In the genomic region with DNA sequence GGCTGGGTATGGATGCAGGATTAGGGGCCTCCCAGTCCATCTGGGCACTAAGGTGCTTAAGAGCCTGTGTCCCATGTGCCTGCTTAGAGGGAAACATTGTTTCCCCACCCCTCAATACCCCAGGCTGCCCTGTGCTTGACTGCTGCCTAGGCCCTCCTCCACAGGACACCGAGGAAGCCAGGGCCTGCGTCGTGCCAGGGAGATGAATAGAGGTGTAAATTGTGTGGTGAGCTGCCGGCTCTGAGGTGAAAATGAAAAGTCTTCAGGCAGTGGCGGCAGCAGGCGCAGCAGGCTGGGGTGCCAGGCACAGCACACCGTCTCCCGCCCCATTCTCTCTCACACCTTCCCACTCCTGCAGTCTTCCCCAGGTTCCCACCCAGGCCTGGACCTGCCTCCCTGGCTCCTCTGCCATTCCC, we compare ENCODE assay signal across 24 cellular contexts.
"Had no signal": no experiment of that assay in that cellular context is flagged by ENCODE, and none has a peak within 500 bp of the region (broad histone marks: within the 10 kb centered on the region; RNA-seq: fewer than 3 reads in every experiment).

No MANE protein-coding gene starts in this region.

- H3K27ac ChIP-seq: neural progenitor cell, ovary, prostate gland, tibial artery had no signal

- H3K27me3 ChIP-seq: heart right ventricle, neural progenitor cell, ovary, spleen, tibial artery had no signal

- H3K4me1 Mint-ChIP-seq: neural progenitor cell had no signal

- ATAC-seq: heart right ventricle, left lobe of liver, WTC11 had no signal

- H3K27ac Mint-ChIP-seq: activated naive CD8-positive, alpha-beta T cell treated with anti-CD3 and anti-CD28 coated beads, Interleukin-2, amount 10 ng/mL, durations not matched to agents 7 days and 5 days; activated T-helper 2 cell treated with anti-CD3 and anti-CD28 coated beads, Interferon-gamma antibody, Interleukin-2, Interleukin-4, amounts not matched to agents 10 μg/mL and 5 μg/mL and 100 μg/mL, durations not matched to agents 14 hours and 24 hours and 36 hours; neural progenitor cell; WTC11 had no signal

- H3K36me3 ChIP-seq: neural progenitor cell, ovary, prostate gland had no signal

- H3K27me3 Mint-ChIP-seq: activated naive CD8-positive, alpha-beta T cell treated with anti-CD3 and anti-CD28 coated beads, Interleukin-2, amount 10 ng/mL, durations not matched to agents 7 days and 5 days; naive B cell had no signal

- H3K4me1 ChIP-seq: prostate gland, tibial artery had no signal

- H3K4me3 Mint-ChIP-seq: activated naive CD8-positive, alpha-beta T cell treated with anti-CD3 and anti-CD28 coated beads, Interleukin-2, amount 10 ng/mL, durations not matched to agents 7 days and 5 days; naive B cell; neural progenitor cell; WTC11 had no signal

- H3K9me3 Mint-ChIP-seq: activated naive CD8-positive, alpha-beta T cell treated with anti-CD3 and anti-CD28 coated beads, Interleukin-2, amount 10 ng/mL, durations not matched to agents 7 days and 5 days; activated T-helper 2 cell treated with anti-CD3 and anti-CD28 coated beads, Interferon-gamma antibody, Interleukin-2, Interleukin-4, amounts not matched to agents 10 μg/mL and 5 μg/mL and 100 μg/mL, durations not matched to agents 14 hours and 24 hours and 36 hours; naive B cell; neural progenitor cell; WTC11 had no signal

- H3K4me3 ChIP-seq: heart right ventricle, lung, neural progenitor cell, ovary, prostate gland, spleen, tibial artery had no signal

- H3K36me3 Mint-ChIP-seq: WTC11 had no signal

- DNase-seq: activated naive CD4-positive, alpha-beta T cell treated with Interleukin-2 at 50 U/mL for 16 hours; activated naive CD8-positive, alpha-beta T cell treated with anti-CD3 and anti-CD28 coated beads, Interleukin-2, amount 10 ng/mL, durations not matched to agents 7 days and 5 days; activated T-cell treated with anti-CD3 and anti-CD28 coated beads, Interleukin-2, amount 50 U/mL, for 1 hour; amniotic stem cell; cerebellar nuclear complex; cortex of kidney; erythroblast; foreskin fibroblast; heart right ventricle; kidney; naive B cell; ovary; spleen; stimulated activated CD4-positive, alpha-beta T cell treated with anti-CD3 and anti-CD28 coated beads, Interleukin-4, amount 100 ng/mL, for 1 hour; stimulated activated naive CD4-positive, alpha-beta T cell treated with Interleukin-2 at 50 U/mL for 16 hours; T-helper 1 cell; T-helper 9 cell; tibial artery had no signal

- H3K9me3 ChIP-seq: heart right ventricle, ovary, prostate gland, spleen, tibial artery had no signal
